Comparison of ENCODE assay signal across 27 cellular contexts in the genomic region with DNA sequence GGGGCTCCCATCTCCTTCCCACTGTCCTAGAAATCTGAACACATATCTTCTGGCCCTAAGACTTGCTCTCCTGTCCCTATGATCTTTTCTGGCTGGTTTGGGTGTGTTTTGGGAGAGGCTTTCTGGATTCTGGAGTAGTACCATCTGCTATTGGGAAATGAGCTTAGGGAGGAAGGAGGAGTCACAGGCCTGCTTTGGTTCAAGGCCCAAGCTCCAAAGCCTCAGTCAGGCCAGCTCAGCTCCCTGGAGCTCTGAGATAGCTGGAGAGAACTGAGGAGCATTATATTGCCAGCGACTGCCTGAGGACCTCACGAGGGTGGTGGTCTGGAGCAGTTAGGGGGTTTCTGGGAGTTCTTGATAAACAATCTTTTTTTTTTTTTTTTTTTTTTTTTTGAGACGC. TPM values are rescaled to one million over a fixed set of nuclear protein-coding genes. Genes with fewer than 3 reads are reported as not detected.
DNase-seq lines count a peak whose midpoint lies in the region; ATAC-seq and TF ChIP-seq lines count a peak whose summit lies in the region.
"Had no signal": no experiment of that assay in that cellular context is flagged by ENCODE, and none has a peak within 500 bp of the region (broad histone marks: within the 10 kb centered on the region; RNA-seq: fewer than 3 reads in every experiment).

No MANE protein-coding gene starts in this region.

- no peak overlapping the region for H4K8ac ChIP-seq in mesendoderm (ENCODE audit: low read depth, low read length)

- no peak overlapping the region for H2AK5ac ChIP-seq in mesendoderm (ENCODE audit: low read length)

- TF ChIP-seq CTCF in epithelial cell of esophagus (IDR thresholded peaks at IDR 0.05; ENCODE audit: insufficient read depth, low read depth, low read length, missing control alignments) (no peak), right atrium auricular region (IDR thresholded peaks at IDR 0.05) (no peak)
- no peak for TF ChIP-seq CTCF in CD4-positive, alpha-beta T cell (IDR thresholded peaks at IDR 0.05)

- H3K56ac ChIP-seq in mesendoderm (ENCODE audit: low read length): no peak overlapping the region

- H3K4me2 ChIP-seq in mesendoderm (ENCODE audit: low read length): no peak overlapping the region

- H3K4me1 ChIP-seq in right atrium auricular region (no peaks in the 10 kb centered on the region), mesendoderm (ENCODE audit: control insufficient read depth, low read depth, low read length) (no peaks in the 10 kb centered on the region)
- H3K4me1 ChIP-seq: BE2C, esophagus squamous epithelium, Peyer's patch had no signal

- ATAC-seq in CD4-positive, alpha-beta T cell (ENCODE audit: poor library complexity): no peak
- ATAC-seq: activated naive CD4-positive, alpha-beta T cell treated with anti-CD3 and anti-CD28 coated beads, Interleukin-2, amount 50 U/mL, for 72 hours; activated T-helper 17 cell treated with anti-CD3 and anti-CD28 coated beads, Interleukin-2, amount 50 U/mL, for 72 hours; left lobe of liver had no signal

- H3K4me3 Mint-ChIP-seq in CD4-positive, alpha-beta T cell: no peak overlapping the region
- H3K4me3 Mint-ChIP-seq: activated CD4-positive, alpha-beta T cell treated with anti-CD3 and anti-CD28 coated beads, Interleukin-2, amount 10 ng/mL, durations not matched to agents 7 days and 5 days; activated T-helper 17 cell treated with anti-CD3 and anti-CD28 coated beads, Interleukin-2, amount 50 U/mL, for 72 hours; T-helper 1 cell treated with Interleukin-12 subunit alpha and Interleukin-12 subunit beta and Interleukin-4 antibody, amounts not matched to agents 30 μg/mL and 1 μg/mL, for 36 hours had no signal

- H2BK120ac ChIP-seq in mesendoderm (ENCODE audit: low read depth, low read length): no peak overlapping the region

- no peak overlapping the region for H3K18ac ChIP-seq in mesendoderm (ENCODE audit: low read length)

- no peak overlapping the region for H3K4me3 ChIP-seq in epithelial cell of esophagus (ENCODE audit: low read length)
- H3K4me3 ChIP-seq in right atrium auricular region: no peak overlapping the region
- no peak overlapping the region for H3K4me3 ChIP-seq in mesendoderm (ENCODE audit: low read length)
- H3K4me3 ChIP-seq: esophagus squamous epithelium, Peyer's patch, prostate gland, transverse colon had no signal

- no peak overlapping the region for H2BK15ac ChIP-seq in mesendoderm (replicated peaks; ENCODE audit: low read depth)

- no peak overlapping the region for H3K9ac ChIP-seq in mesendoderm (ENCODE audit: low read length)

- H3K4me1 Mint-ChIP-seq in CD4-positive, alpha-beta T cell (ENCODE audit: low read depth): no peaks in the 10 kb centered on the region
- H3K4me1 Mint-ChIP-seq: activated CD4-positive, alpha-beta T cell treated with anti-CD3 and anti-CD28 coated beads, Interleukin-2, amount 10 ng/mL, durations not matched to agents 7 days and 5 days; activated T-helper 17 cell treated with anti-CD3 and anti-CD28 coated beads, Interleukin-2, amount 50 U/mL, for 72 hours had no signal

- no peak overlapping the region for H4K5ac ChIP-seq in mesendoderm (ENCODE audit: low read length)

- H3K27ac Mint-ChIP-seq in CD4-positive, alpha-beta T cell: no peak overlapping the region
- H3K27ac Mint-ChIP-seq: activated CD4-positive, alpha-beta T cell treated with anti-CD3 and anti-CD28 coated beads, Interleukin-2, amount 10 ng/mL, durations not matched to agents 7 days and 5 days; activated naive CD4-positive, alpha-beta T cell treated with anti-CD3 and anti-CD28 coated beads, Interleukin-2, amount 50 U/mL, for 72 hours; activated T-helper 17 cell treated with anti-CD3 and anti-CD28 coated beads, Interleukin-2, amount 50 U/mL, for 72 hours; T-helper 1 cell treated with Interleukin-12 subunit alpha and Interleukin-12 subunit beta and Interleukin-4 antibody, amounts not matched to agents 30 μg/mL and 1 μg/mL, for 36 hours had no signal

- H3K27me3 Mint-ChIP-seq in CD4-positive, alpha-beta T cell: peaks cover 5% of the 10 kb centered on the region
- H3K27me3 Mint-ChIP-seq: activated CD4-positive, alpha-beta T cell treated with anti-CD3 and anti-CD28 coated beads, Interleukin-2, amount 10 ng/mL, durations not matched to agents 7 days and 5 days; activated T-helper 17 cell treated with anti-CD3 and anti-CD28 coated beads, Interleukin-2, amount 50 U/mL, for 72 hours had no signal

- H3K79me1 ChIP-seq in mesendoderm (ENCODE audit: low read length): no peaks in the 10 kb centered on the region

- no peaks in the 10 kb centered on the region for H3K79me2 ChIP-seq in mesendoderm (ENCODE audit: control insufficient read depth, insufficient read depth, low read length)

- H3K23ac ChIP-seq in mesendoderm (ENCODE audit: low read length): no peak overlapping the region

- DNase-seq in DMS 273 (lab: John Stamatoyannopoulos, UW; ENCODE audit: unreplicated experiment) (peak; percentile 40), DMS 273 treated with DMSO at 0.1 percent for 48 hours (lab: John Stamatoyannopoulos, UW) (no peak), epithelial cell of esophagus (ENCODE audit: low read depth) (peak; percentile 8), right atrium auricular region (ENCODE audit: low spot score) (peak; percentile 64), stromal cell of bone marrow (ENCODE audit: low read depth) (peak; percentile 37), mesendoderm (no peak), activated T-cell treated with anti-CD3 and anti-CD28 coated beads for 4 hours (no peak)
- no peak for DNase-seq in CD4-positive, alpha-beta T cell
- DNase-seq: activated CD4-positive, alpha-beta T cell treated with anti-CD3 and anti-CD28 coated beads, Interleukin-2, amount 10 ng/mL, durations not matched to agents 7 days and 5 days; BE2C; COR-L47; DND-41; effector memory CD4-positive, alpha-beta T cell; esophagus squamous epithelium; head of caudate nucleus; NCI-H1417; NCI-H510A treated with DMSO at 0.1 percent for 48 hours; Peyer's patch; stimulated activated CD4-positive, alpha-beta T cell treated with anti-CD3 and anti-CD28 coated beads, Interleukin-4, amount 100 ng/mL, for 24 hours; stimulated activated naive CD4-positive, alpha-beta T cell treated with Interleukin-2 at 50 U/mL for 16 hours; transverse colon had no signal

- H3K9me3 ChIP-seq in right atrium auricular region: no peaks in the 10 kb centered on the region
- H3K9me3 ChIP-seq in CD4-positive, alpha-beta T cell (ENCODE audit: control insufficient read depth, low read length): no peaks in the 10 kb centered on the region
- H3K9me3 ChIP-seq: BE2C, esophagus squamous epithelium, Peyer's patch, prostate gland, transverse colon had no signal

- POLR2A ChIA-PET in CD4-positive, alpha-beta T cell (lab: Charles Lee): no interaction called here

- no peak overlapping the region for H2BK5ac ChIP-seq in mesendoderm (ENCODE audit: low read length)

- no peak overlapping the region for H3K4ac ChIP-seq in mesendoderm (ENCODE audit: low read depth, low read length)

- H3K27me3 ChIP-seq in right atrium auricular region (no peaks in the 10 kb centered on the region), mesendoderm (ENCODE audit: insufficient read depth, low read length, poor library complexity) (no peaks in the 10 kb centered on the region)
- no peaks in the 10 kb centered on the region for H3K27me3 ChIP-seq in CD4-positive, alpha-beta T cell (ENCODE audit: control insufficient read depth, insufficient read depth, low read length)
- H3K27me3 ChIP-seq: BE2C, Peyer's patch, transverse colon had no signal

- no peaks in the 10 kb centered on the region for H3K36me3 Mint-ChIP-seq in CD4-positive, alpha-beta T cell (ENCODE audit: low read depth)
- H3K36me3 Mint-ChIP-seq: activated naive CD4-positive, alpha-beta T cell treated with anti-CD3 and anti-CD28 coated beads, Interleukin-2, amount 50 U/mL, for 72 hours had no signal

- intact Hi-C loops in CD4-positive, alpha-beta T cell (cut with DNase I, micrococcal nuclease): no loop called here

- WGBS in mesendoderm (ENCODE audit: extremely low coverage, insufficient coverage, low lambda C conversion rate): no CpG with 5 or more reads among the region's 3 CpGs

- CTCF ChIA-PET in CD4-positive, alpha-beta T cell (lab: Charles Lee): no interaction called here

- H3K36me3 ChIP-seq in right atrium auricular region (no peaks in the 10 kb centered on the region), mesendoderm (ENCODE audit: control insufficient read depth, insufficient read depth, low read length) (no peaks in the 10 kb centered on the region)
- H3K36me3 ChIP-seq: BE2C, esophagus squamous epithelium, Peyer's patch, prostate gland, transverse colon had no signal

- H3K9me3 Mint-ChIP-seq in CD4-positive, alpha-beta T cell: no peaks in the 10 kb centered on the region
- H3K9me3 Mint-ChIP-seq: activated CD4-positive, alpha-beta T cell treated with anti-CD3 and anti-CD28 coated beads, Interleukin-2, amount 10 ng/mL, durations not matched to agents 7 days and 5 days; activated naive CD4-positive, alpha-beta T cell treated with anti-CD3 and anti-CD28 coated beads, Interleukin-2, amount 50 U/mL, for 72 hours; activated T-helper 17 cell treated with anti-CD3 and anti-CD28 coated beads, Interleukin-2, amount 50 U/mL, for 72 hours; T-helper 1 cell treated with Interleukin-12 subunit alpha and Interleukin-12 subunit beta and Interleukin-4 antibody, amounts not matched to agents 30 μg/mL and 1 μg/mL, for 36 hours had no signal

- H3K27ac ChIP-seq in right atrium auricular region: no peak overlapping the region
- no peak overlapping the region for H3K27ac ChIP-seq in CD4-positive, alpha-beta T cell (ENCODE audit: low read depth, low read length)
- no peak overlapping the region for H3K27ac ChIP-seq in mesendoderm (ENCODE audit: low read depth, low read length)
- H3K27ac ChIP-seq: 22Rv1, esophagus squamous epithelium, Peyer's patch, prostate gland, transverse colon had no signal

RNA-seq across cellular contexts. Expression of a gene that starts 18.7 kb away (rescaled TPM):
- total RNA-seq in right atrium auricular region: 1 to 10 TPM in 1 of 2 donors, not detected in 1; 1.0 TPM
- total RNA-seq in CD4-positive, alpha-beta T cell: not detected
- polyA plus RNA-seq in mesendoderm (2013, experiment 1 of 2): 0.15 TPM
- polyA plus RNA-seq in mesendoderm (2013, experiment 2 of 2): 0.14 TPM
- total RNA-seq: activated CD4-positive, alpha-beta T cell treated with anti-CD3 and anti-CD28 coated beads, Interleukin-2, amount 10 ng/mL, durations not matched to agents 7 days and 5 days; activated naive CD4-positive, alpha-beta T cell treated with anti-CD3 and anti-CD28 coated beads, Interleukin-2, amount 50 U/mL, for 72 hours; activated T-helper 17 cell treated with anti-CD3 and anti-CD28 coated beads, Interleukin-2, amount 50 U/mL, for 72 hours; left lobe of liver had no signal

Comparison
In these comparisons a context has a peak if more than half of its experiments do, and no peak if none do; other contexts are left out.
1. DNase-seq: peak in DMS 273 (single experiment), epithelial cell of esophagus (single experiment), right atrium auricular region (single experiment) and stromal cell of bone marrow (single experiment); none in DMS 273 treated with DMSO at 0.1 percent for 48 hours (single experiment), CD4-positive, alpha-beta T cell (0 of 10), mesendoderm (single experiment) and activated T-cell treated with anti-CD3 and anti-CD28 coated beads for 4 hours (single experiment).